ENCODE assay signal across 8 cellular contexts in the genomic region with DNA sequence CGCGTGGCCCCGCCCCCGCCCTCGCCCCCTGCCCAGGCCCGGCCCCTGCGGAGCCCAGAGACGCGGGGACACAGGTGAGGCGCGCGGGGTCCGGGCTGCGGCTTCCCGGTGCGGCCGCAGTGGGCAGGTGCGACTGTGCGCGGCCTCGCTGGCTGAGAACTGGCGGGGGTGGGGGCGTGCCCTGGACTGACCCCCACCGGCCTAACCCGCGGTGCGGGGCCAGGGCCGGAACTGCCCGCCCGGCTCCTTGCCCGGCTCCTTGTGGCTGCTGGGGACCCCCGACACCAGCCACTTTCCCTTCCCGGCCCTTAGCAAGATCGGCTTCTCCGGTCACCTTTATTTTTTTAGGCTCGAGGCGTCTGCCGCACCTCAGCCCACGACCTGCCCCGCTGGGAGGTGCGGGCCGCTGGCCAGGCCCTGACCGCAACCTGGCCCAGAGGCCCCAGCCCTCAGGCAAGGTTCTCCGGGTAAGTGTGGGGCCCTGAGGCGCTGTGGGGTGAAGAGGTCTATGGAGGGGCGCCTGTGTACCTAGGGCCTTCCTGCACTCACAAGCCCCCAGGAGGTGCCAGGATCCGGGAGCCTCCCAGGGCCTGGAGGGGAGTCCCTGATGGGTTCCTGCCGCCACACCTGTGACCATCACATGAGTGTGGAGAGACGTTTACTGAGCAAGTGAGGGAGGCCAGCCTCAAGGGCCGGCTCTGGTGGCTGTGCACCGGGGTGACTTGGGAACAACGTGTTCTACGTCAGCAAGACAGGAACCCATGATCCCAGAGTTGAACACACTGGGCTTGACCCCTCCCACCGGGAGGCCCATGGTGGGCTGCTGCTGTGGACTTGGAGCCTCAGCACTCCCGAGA. TPM values are rescaled to one million over a fixed set of nuclear protein-coding genes. Genes with fewer than 3 reads are reported as not detected.
DNase-seq lines count a peak whose midpoint lies in the region; ATAC-seq, FAIRE-seq and TF ChIP-seq lines count a peak whose summit lies in the region.

Gene SMIM1 (plus strand): TSS at position 35 of the 857 bp plus-strand sequence. CDS start 2,625 bp downstream, outside the sequence.

- no peak within 1 kb of the TSS for H4K8ac ChIP-seq in H9 (replicated peaks; ENCODE audit: insufficient read length, low read depth, low read length)

- H3K4ac ChIP-seq in H9 (ENCODE audit: low read depth, low read length) = no peak within 1 kb of the TSS

- peak within 1 kb of the TSS; percentile 56 to 81 (median 68) for H3K4me3 Mint-ChIP-seq in CD4-positive, alpha-beta memory T cell
- H3K4me3 Mint-ChIP-seq in H9 = peak within 1 kb of the TSS; percentile 62 to 80

- no peak within 1 kb of the TSS for H2BK5ac ChIP-seq in H9 (ENCODE audit: insufficient read length, low read length)

- H2BK15ac ChIP-seq in H9 (ENCODE audit: low read depth, low read length) = no peak within 1 kb of the TSS

- H3K4me2 ChIP-seq in H9 (ENCODE audit: insufficient read depth, insufficient read length, low read length) = peak within 1 kb of the TSS; percentile 46

- peaks cover 0 to 2% of the 10 kb centered on the region in 2 donors for H3K27me3 Mint-ChIP-seq in CD4-positive, alpha-beta memory T cell
- peaks cover 15% of the 10 kb centered on the region for H3K27me3 Mint-ChIP-seq in H9 (ENCODE audit: low read depth)

- H3K27me3 ChIP-seq in CD4-positive, alpha-beta memory T cell (ENCODE audit: insufficient read depth, low read length) = no peaks in the 10 kb centered on the region
- H3K27me3 ChIP-seq in H9 (ENCODE audit: insufficient read depth, low read length) = no peaks in the 10 kb centered on the region
- H3K27me3 ChIP-seq in pancreas = no peaks in the 10 kb centered on the region

- no peak within 1 kb of the TSS for H2BK20ac ChIP-seq in H9 (ENCODE audit: low read depth, low read length, poor library complexity, severe bottlenecking)

- no peak within 1 kb of the TSS for H4K5ac ChIP-seq in H9 (ENCODE audit: insufficient read length, low read depth, low read length)

- H3K36me3 ChIP-seq in CD4-positive, alpha-beta memory T cell (ENCODE audit: insufficient read depth, low read length) = no peaks in the 10 kb centered on the region
- H3K36me3 ChIP-seq in pancreas = no peaks in the 10 kb centered on the region

- H3K23me2 ChIP-seq in H9 (ENCODE audit: insufficient read length, low read depth, low read length, poor library complexity, severe bottlenecking) = peaks cover 11% of the 10 kb centered on the region

- H3K27ac ChIP-seq in CD4-positive, alpha-beta memory T cell (ENCODE audit: low read depth, low read length) = peak within 1 kb of the TSS; percentile 47
- no peak within 1 kb of the TSS for H3K27ac ChIP-seq in H9 (ENCODE audit: insufficient read length, low read depth, low read length)
- peak within 1 kb of the TSS; percentile 31 to 57 (median 47) for H3K27ac ChIP-seq in pancreas

- peak within 1 kb of the TSS in 4 of 7 donors; percentile 25 to 72 (median 54) for H3K27ac Mint-ChIP-seq in CD4-positive, alpha-beta memory T cell
- no peak within 1 kb of the TSS for H3K27ac Mint-ChIP-seq in H9

- intact Hi-C loops in CD4-positive, alpha-beta memory T cell (cut with micrococcal nuclease) = loop anchor here (1.0 kb wide), 3 partner anchors 26 to 149 kb away; partner anchors contain the start of gene C1orf174
- intact Hi-C loops in pancreas (cut with DNase I) = no loop called here

- no peak for TF ChIP-seq CTCF in H9 (conservative IDR thresholded peaks at IDR 0.05)
- no peak for TF ChIP-seq CTCF in fibroblast of pulmonary artery (IDR thresholded peaks at IDR 0.05; ENCODE audit: low read length, missing control alignments)
- TF ChIP-seq CTCF in pancreas (IDR thresholded peaks at IDR 0.05) = no peak

- no peak within 1 kb of the TSS for H3T11ph ChIP-seq in H9 (ENCODE audit: low read length)

- peak; percentile 3; the same call in 1 of the 3 replicates for ATAC-seq in SK-N-SH treated with all-trans-retinoic acid at 6 μM for 48 hours
- ATAC-seq in pancreas = peak; percentile 2 to 9 (median 8)

- H3K9me3 Mint-ChIP-seq in CD4-positive, alpha-beta memory T cell = no peaks in the 10 kb centered on the region
- 0 out of 5 replicates have a peak, but pooled peaks cover 0 to 7% of the 10 kb centered on the region in 2 experiments for H3K9me3 Mint-ChIP-seq in H9

- peaks cover 28% of the 10 kb centered on the region for H3K4me1 ChIP-seq in CD4-positive, alpha-beta memory T cell (ENCODE audit: insufficient read depth, low read length)
- no peaks in the 10 kb centered on the region; the same call in 1 of the 2 replicates for H3K4me1 ChIP-seq in H9 (ENCODE audit: insufficient read depth, low read length)
- peaks cover 5 to 9% (median 8%) of the 10 kb centered on the region in 3 donors for H3K4me1 ChIP-seq in pancreas

- H3K18ac ChIP-seq in H9 (ENCODE audit: insufficient read length, low read depth, low read length) = no peak within 1 kb of the TSS

- no peak within 1 kb of the TSS for H3K23ac ChIP-seq in H9 (ENCODE audit: insufficient read length, low read depth, low read length)

- POLR2A ChIA-PET in CD4-positive, alpha-beta memory T cell (lab: Charles Lee; ENCODE audit: partially characterized antibody) = no interaction called here

- no peak within 1 kb of the TSS; the same call in 1 of the 2 replicates for H3K14ac ChIP-seq in H9 (ENCODE audit: insufficient read depth, low read length)

- H3K56ac ChIP-seq in H9 (ENCODE audit: insufficient read length, low read depth, low read length) = no peak within 1 kb of the TSS

- H4K20me1 ChIP-seq in H9 (ENCODE audit: control insufficient read depth, insufficient read depth, insufficient read length) = no peaks in the 10 kb centered on the region

- no peaks in the 10 kb centered on the region for H3K9me3 ChIP-seq in CD4-positive, alpha-beta memory T cell (ENCODE audit: control insufficient read depth in 1 of 2, low read length in 2 of 2)
- no peaks in the 10 kb centered on the region for H3K9me3 ChIP-seq in H9 (ENCODE audit: control insufficient read depth, low read depth, low read length)
- no peaks in the 10 kb centered on the region for H3K9me3 ChIP-seq in pancreas

- H3K79me2 ChIP-seq in H9 (ENCODE audit: insufficient read depth, low read length) = no peaks in the 10 kb centered on the region

- FAIRE-seq in pancreas (lab: Jason Lieb, UNC) = no peak

- no peaks in the 10 kb centered on the region for H3K36me3 Mint-ChIP-seq in CD4-positive, alpha-beta memory T cell
- H3K36me3 Mint-ChIP-seq in H9 (ENCODE audit: insufficient read depth in 1 of 3, low read depth in 3 of 3) = peaks cover 0 to 7% (median 0%) of the 10 kb centered on the region in 3 experiments; a peak in 2 of 7 replicates

- no peak for DNase-seq in CD4-positive, alpha-beta memory T cell
- DNase-seq in H9 (no peak), fibroblast of pulmonary artery (ENCODE audit: low read depth) (no peak), pancreas (peak in 5 of 6 donors; percentile 25 to 81 (median 56)), DMS79 treated with DMSO at 0.1 percent for 48 hours (lab: John Stamatoyannopoulos, UW) (no peak), NCI-H526 treated with DMSO at 0.1 percent for 48 hours (lab: John Stamatoyannopoulos, UW) (no peak), NOMO-1 treated with dmso at 0.1 percent for 144 hours (lab: John Stamatoyannopoulos, UW; ENCODE audit: unreplicated experiment) (no peak)

- WGBS in H9 (ENCODE audit: extremely low coverage, insufficient read length, low lambda C conversion rate) = no CpG with 5 or more reads among the region's 55 CpGs
- 6% methylated on average over 53 to 55 of the region's 55 CpGs for WGBS in pancreas, 2 donors

- CTCF ChIA-PET in CD4-positive, alpha-beta memory T cell (lab: Charles Lee; ENCODE audit: partially characterized antibody) = interaction anchor here (1.4 kb wide), 1 partner anchor 14 kb away, joined by 4 read pairs; no protein-coding TSS in a partner anchor

- H3K4me3 ChIP-seq in CD4-positive, alpha-beta memory T cell (ENCODE audit: low read length in 2 of 2) = peak within 1 kb of the TSS; percentile 14 to 60
- peak within 1 kb of the TSS; percentile 61 for H3K4me3 ChIP-seq in fibroblast of pulmonary artery (replicated peaks; ENCODE audit: low read depth, low read length)
- H3K4me3 ChIP-seq in pancreas = peak within 1 kb of the TSS; percentile 60 to 90 (median 80)

- no peak within 1 kb of the TSS for H2BK12ac ChIP-seq in H9 (ENCODE audit: insufficient read length, low read depth, low read length)

- H4K91ac ChIP-seq in H9 (ENCODE audit: insufficient read length, low read depth, low read length) = no peak within 1 kb of the TSS

- no peak within 1 kb of the TSS for H2BK120ac ChIP-seq in H9 (ENCODE audit: low read depth, low read length, poor library complexity, severe bottlenecking)

- peaks cover 4 to 28% (median 11%) of the 10 kb centered on the region in 4 donors for H3K4me1 Mint-ChIP-seq in CD4-positive, alpha-beta memory T cell
- peaks cover 13 to 31% of the 10 kb centered on the region in 2 experiments for H3K4me1 Mint-ChIP-seq in H9

- H3K9ac ChIP-seq in H9 (ENCODE audit: extremely low read depth, insufficient read length, low read length) = no peak within 1 kb of the TSS

- H2AK5ac ChIP-seq in H9 (ENCODE audit: insufficient read length, low read length) = no peak within 1 kb of the TSS

- H3K79me1 ChIP-seq in H9 (ENCODE audit: insufficient read depth, low read depth, low read length, poor library complexity, severe bottlenecking) = no peaks in the 10 kb centered on the region

- H2AFZ ChIP-seq in H9 (ENCODE audit: low read length) = no peak within 1 kb of the TSS

TF ChIP-seq in SK-N-SH treated with all-trans-retinoic acid at 6 μM for 48 hours, 23 proteins besides CTCF, POLR2A, EP300 and RAD21:
- no peak for TF ChIP-seq BACH2 (CRISPR knock-in tag; IDR thresholded peaks at IDR 0.05; ENCODE audit: borderline replicate concordance)
- no peak for TF ChIP-seq CREB5 (CRISPR knock-in tag; IDR thresholded peaks at IDR 0.05; ENCODE audit: low read depth)

RNA-seq across cellular contexts. Expression of gene SMIM1, which starts in this region (rescaled TPM):
- total RNA-seq in CD4-positive, alpha-beta memory T cell = 1 to 10 TPM; 3.1 to 4.7 TPM
- polyA plus RNA-seq in CD4-positive, alpha-beta memory T cell = 1 to 10 TPM in 1 of 2 donors, under 1 TPM in 1; 0.52 to 1.5 TPM
- total RNA-seq in H9 (2021) (5.3 and 7.3 TPM in 2 replicates), pancreas (1 to 10 TPM; 3.1 to 6.8 (median 5.8) TPM)
- polyA plus RNA-seq in pancreas = 10 to 100 TPM; 10.3 to 15.1 TPM

Comparison
In these comparisons a context has a peak if more than half of its experiments do, and no peak if none do; other contexts are left out.
1. RNA of gene SMIM1 (polyA plus RNA-seq): 10.3 to 15.1 TPM in pancreas; 0.52 to 1.5 TPM in CD4-positive, alpha-beta memory T cell; every median in the first group is over 4 times any median in the second.
2. DNase-seq: peak in pancreas (5 of 6); none in CD4-positive, alpha-beta memory T cell (0 of 5), H9 (single experiment), fibroblast of pulmonary artery (single experiment), DMS79 treated with DMSO at 0.1 percent for 48 hours (single experiment), NCI-H526 treated with DMSO at 0.1 percent for 48 hours (single experiment) and NOMO-1 treated with dmso at 0.1 percent for 144 hours (single experiment).
3. H3K27ac Mint-ChIP-seq: peak in CD4-positive, alpha-beta memory T cell (4 of 7); none in H9 (0 of 3).
4. Peak in every context shown above with its lines, with median percentiles within 50 percentile points of each other: H3K4me3 ChIP-seq.